ENCODE assay signal across 8 cellular contexts in genomic region chr12:4648099-4648498, GRCh38. TPM values are rescaled to one million over a fixed set of nuclear protein-coding genes. Genes with fewer than 3 reads are reported as not detected.
DNase-seq lines count a peak whose midpoint lies in the region; ATAC-seq, FAIRE-seq and TF ChIP-seq lines count a peak whose summit lies in the region.

No MANE protein-coding gene starts in this region.

- in situ Hi-C loops in astrocyte of the spinal cord (cut with HindIII; ENCODE audit: low sequenced_read_pairs), result no loop called here
- in situ Hi-C loops in HepG2 (cut with HindIII; ENCODE audit: extremely low pct_ligation_motif_present, low pct_unique_long_range_greater_than_20kb), result no loop called here
- in situ Hi-C loops in GM13977 (cut with MboI; ENCODE audit: low pct_unique_long_range_greater_than_20kb, low sequenced_read_pairs, unreplicated experiment), result no loop called here

- CTCF ChIA-PET in HepG2 (lab: Yijun Ruan, JAX; ENCODE audit: low intra/inter-chr PET ratio, low total read pairs), result no interaction called here

- H3K27ac ChIP-seq in HepG2 (ENCODE audit: extremely low read length, insufficient read depth, low read length), result peak overlapping the region; percentile 67
- H3K27ac ChIP-seq in tibial nerve, result peak overlapping the region in 2 of 4 donors; percentile 87 to 88

- H3K27me3 ChIP-seq in HepG2 (ENCODE audit: control insufficient read depth in 1 of 2, insufficient read depth in 2 of 2, low read length in 2 of 2) (no peaks in the 10 kb centered on the region; a peak in 2 of 5 replicates), tibial nerve (no peaks in the 10 kb centered on the region)

- H4K20me1 ChIP-seq in HepG2 (ENCODE audit: insufficient read depth, low read length), result no peaks in the 10 kb centered on the region

- TF ChIP-seq POLR2A in HepG2 (IDR thresholded peaks at IDR 0.05; ENCODE audit: insufficient read depth in 1 of 2, low read depth in 2 of 2, low read length in 2 of 2) (no peak), tibial nerve (IDR thresholded peaks at IDR 0.05) (no peak)

- H3K4me2 ChIP-seq in HepG2 (ENCODE audit: low read depth, low read length), result peak overlapping the region; percentile 79

- no peaks in the 10 kb centered on the region for H3K9me3 ChIP-seq in HepG2 (ENCODE audit: low read length)
- no peaks in the 10 kb centered on the region for H3K9me3 ChIP-seq in tibial nerve

- FAIRE-seq in HepG2 (lab: Jason Lieb, UNC), result no peak

- H3K36me3 ChIP-seq in HepG2 (replicated peaks in 1 of 2; ENCODE audit: control insufficient read depth in 1 of 2, insufficient read depth in 2 of 2, low read length in 2 of 2), result no peaks in the 10 kb centered on the region
- H3K36me3 ChIP-seq in tibial nerve, result no peaks in the 10 kb centered on the region

- peak overlapping the region; percentile 94 for H3K9ac ChIP-seq in HepG2 (ENCODE audit: insufficient read depth, low read depth, low read length)

- DNase-seq in HS-27A (ENCODE audit: low read depth), result peak; percentile 9
- no peak for DNase-seq in astrocyte of the spinal cord (ENCODE audit: low read depth, low spot score)
- no peak for DNase-seq in HepG2 (ENCODE audit: low spot score)
- no peak for DNase-seq in tibial nerve (ENCODE audit: low spot score in 2 of 2)
- no peak for DNase-seq in NCI-H345 (lab: John Stamatoyannopoulos, UW)
- no peak for DNase-seq in GM13977 (ENCODE audit: low spot score)

- H3K4me3 ChIP-seq in astrocyte of the spinal cord (ENCODE audit: low read depth, low read length) (peak overlapping the region; percentile 73), HepG2 (replicated peaks in 1 of 3; ENCODE audit: insufficient read depth in 1 of 3, low read depth in 2 of 3, low read length in 3 of 3) (peak overlapping the region; percentile 83 to 97 (median 87)), tibial nerve (peak overlapping the region; percentile 56 to 91 (median 73))

- peaks cover 39% of the 10 kb centered on the region for H3K4me1 ChIP-seq in HepG2 (ENCODE audit: insufficient read depth, low read length)
- H3K4me1 ChIP-seq in tibial nerve, result peaks cover 0 to 43% (median 16%) of the 10 kb centered on the region in 4 donors

- TF ChIP-seq EP300 in HepG2 (IDR thresholded peaks at IDR 0.05; ENCODE audit: low read depth in 2 of 2, low read length in 2 of 2) (no peak), HepG2 (CRISPR knock-in tag; IDR thresholded peaks at IDR 0.05; ENCODE audit: borderline replicate concordance) (no peak), tibial nerve (IDR thresholded peaks at IDR 0.05) (no peak)

- intact Hi-C loops in HepG2 (cut with micrococcal nuclease; ENCODE audit: unreplicated experiment), result loop anchor here (2.0 kb wide), 2 partner anchors 43 to 69 kb away; no protein-coding TSS in a partner anchor

- H3K79me2 ChIP-seq in HepG2 (ENCODE audit: insufficient read depth, low read length), result peaks cover 40% of the 10 kb centered on the region

- H2AFZ ChIP-seq in HepG2 (ENCODE audit: low read length), result peak overlapping the region; percentile 51

- no TSS peak for BruUV-seq in HepG2 (replicated peaks; lab: Mats Ljungman, UMichigan)

- TF ChIP-seq CTCF in astrocyte of the spinal cord (IDR thresholded peaks at IDR 0.05; ENCODE audit: low read depth, low read length), result no peak
- TF ChIP-seq CTCF in HepG2 (CRISPR knock-in tag; IDR thresholded peaks at IDR 0.05), result no peak
- no peak for TF ChIP-seq CTCF in tibial nerve (IDR thresholded peaks at IDR 0.05)
- no peak for TF ChIP-seq CTCF in GM13977 (IDR thresholded peaks at IDR 0.05; ENCODE audit: extremely low read depth, insufficient read depth, missing control alignments)

- WGBS in HepG2 (ENCODE audit: low lambda C conversion rate), result 40% methylated on average over 4 of the region's 4 CpGs
- WGBS in tibial nerve, 2 donors, result 39 to 46% methylated on average over 4 of the region's 4 CpGs

- POLR2A ChIA-PET in HepG2 (lab: Yijun Ruan, JAX), result interaction anchor here (0.8 kb wide), 1 partner anchor 43 kb away, joined by 4 read pairs; no protein-coding TSS in a partner anchor

- peak; percentile 38 for ATAC-seq in GM18502 (IDR thresholded peaks at IDR 0.05; ENCODE audit: poor library complexity, unreplicated experiment)
- no peak for ATAC-seq in HepG2
- ATAC-seq in HG03159 (IDR thresholded peaks at IDR 0.05; ENCODE audit: unreplicated experiment), result no peak

- TF ChIP-seq RAD21 in HepG2 (CRISPR knock-in tag; IDR thresholded peaks at IDR 0.05), result no peak

TF ChIP-seq in HepG2, 621 proteins besides CTCF, POLR2A, EP300 and RAD21:
- no peak for TF ChIP-seq PREB (CRISPR knock-in tag; IDR thresholded peaks at IDR 0.05)
- no peak for TF ChIP-seq SOX6 (IDR thresholded peaks at IDR 0.05)
- no peak for TF ChIP-seq SOX6 (CRISPR knock-in tag; IDR thresholded peaks at IDR 0.05)
- TF ChIP-seq DMAP1 (CRISPR knock-in tag; IDR thresholded peaks at IDR 0.05), result no peak
- TF ChIP-seq ZNF337 (CRISPR knock-in tag; IDR thresholded peaks at IDR 0.05; ENCODE audit: borderline replicate concordance, low read depth), result no peak
- no peak for TF ChIP-seq NFKBIZ (CRISPR knock-in tag; IDR thresholded peaks at IDR 0.05)

RNA-seq across cellular contexts. Expression of gene AKAP3, which starts 0.8 kb away (rescaled TPM):
- total RNA-seq in HepG2 (2016; rRNA removed; fragmentation: Illumina TruSeq; extraction: Trizol) (0.49 and 0.84 TPM in 2 replicates), tibial nerve (1 to 10 TPM in 1 of 4 donors, under 1 TPM in 3; 0.20 to 3.7 (median 0.46) TPM)
- 0.30 and 1.1 TPM in 2 replicates for total RNA-seq in HepG2 (2016; cell fraction: cytosol; rRNA removed; fragmentation: Illumina TruSeq; extraction: Trizol; ENCODE audit: low read depth)
- 0.27 and 0.37 TPM in 2 replicates for total RNA-seq in HepG2 (2016; cell fraction: insoluble cytoplasmic fraction; rRNA removed; fragmentation: Illumina TruSeq; extraction: Trizol)
- 0.31 and 1.7 TPM in 2 replicates for total RNA-seq in HepG2 (2016; cell fraction: membrane; rRNA removed; fragmentation: Illumina TruSeq; extraction: Trizol)
- total RNA-seq in HepG2 (2016; cell fraction: nucleus; rRNA removed; fragmentation: Illumina TruSeq; extraction: Trizol), result 0.59 and 0.97 TPM in 2 replicates
- polyA plus RNA-seq in HepG2 (2011; rRNA removed), result 0.09 and 0.22 TPM in 2 replicates
- 0.14 and 0.30 TPM in 2 replicates for polyA plus RNA-seq in HepG2 (2011; cell fraction: cytosol; rRNA removed)
- 0.16 and 0.68 TPM in 2 replicates for polyA plus RNA-seq in HepG2 (2011; cell fraction: nucleus; rRNA removed)
- polyA plus RNA-seq in HepG2 (2012), result 0.38 and 0.61 TPM in 2 replicates
- not detected in 2 replicates for polyA plus RNA-seq in HepG2 (2016; cell fraction: cytosol; fragmentation: Illumina TruSeq; extraction: Trizol; ENCODE audit: low read depth)
- 0.17 and 0.19 TPM in 2 replicates for polyA plus RNA-seq in HepG2 (2016; cell fraction: insoluble cytoplasmic fraction; fragmentation: Illumina TruSeq; extraction: Trizol; ENCODE audit: low read depth)
- 0.15 and 0.50 TPM in 2 replicates for polyA plus RNA-seq in HepG2 (2016; cell fraction: membrane; fragmentation: Illumina TruSeq; extraction: Trizol; ENCODE audit: low read depth)
- polyA plus RNA-seq in HepG2 (2016; cell fraction: nucleus; fragmentation: Illumina TruSeq; extraction: Trizol; ENCODE audit: insufficient read depth, low read depth), result not detected in 2 replicates
- polyA minus RNA-seq in HepG2 (2011; rRNA and poly(A)+ RNA removed; ENCODE audit: low replicate concordance), result 0.08 and 1.3 TPM in 2 replicates
- 0.18 TPM in 1 of 2 replicates, not detected in the other for polyA minus RNA-seq in HepG2 (2011; cell fraction: cytosol; rRNA and poly(A)+ RNA removed)
- 2.1 and 2.3 TPM in 2 replicates for polyA minus RNA-seq in HepG2 (2011; cell fraction: nucleus; rRNA and poly(A)+ RNA removed)

RNA-seq across cellular contexts. Expression of gene NDUFA9, which starts 0.8 kb away (rescaled TPM):
- 143 and 150 TPM in 2 replicates for total RNA-seq in HepG2 (2016; rRNA removed; fragmentation: Illumina TruSeq; extraction: Trizol)
- total RNA-seq in HepG2 (2016; cell fraction: cytosol; rRNA removed; fragmentation: Illumina TruSeq; extraction: Trizol; ENCODE audit: low read depth), result 27.8 and 35.4 TPM in 2 replicates
- 149 and 153 TPM in 2 replicates for total RNA-seq in HepG2 (2016; cell fraction: insoluble cytoplasmic fraction; rRNA removed; fragmentation: Illumina TruSeq; extraction: Trizol)
- total RNA-seq in HepG2 (2016; cell fraction: membrane; rRNA removed; fragmentation: Illumina TruSeq; extraction: Trizol), result 41.9 and 47.6 TPM in 2 replicates
- 109 and 116 TPM in 2 replicates for total RNA-seq in HepG2 (2016; cell fraction: nucleus; rRNA removed; fragmentation: Illumina TruSeq; extraction: Trizol)
- 68.0 and 70.7 TPM in 2 replicates for polyA plus RNA-seq in HepG2 (2011; rRNA removed)
- 39.6 and 92.8 TPM in 2 replicates for polyA plus RNA-seq in HepG2 (2011; cell fraction: cytosol; rRNA removed)
- 24.3 and 29.9 TPM in 2 replicates for polyA plus RNA-seq in HepG2 (2011; cell fraction: nucleus; rRNA removed)
- 90.7 and 91.2 TPM in 2 replicates for polyA plus RNA-seq in HepG2 (2012)
- 30.7 and 33.6 TPM in 2 replicates for polyA plus RNA-seq in HepG2 (2016; cell fraction: cytosol; fragmentation: Illumina TruSeq; extraction: Trizol; ENCODE audit: low read depth)
- 85.5 and 94.2 TPM in 2 replicates for polyA plus RNA-seq in HepG2 (2016; cell fraction: insoluble cytoplasmic fraction; fragmentation: Illumina TruSeq; extraction: Trizol; ENCODE audit: low read depth)
- 24.3 and 28.0 TPM in 2 replicates for polyA plus RNA-seq in HepG2 (2016; cell fraction: membrane; fragmentation: Illumina TruSeq; extraction: Trizol; ENCODE audit: low read depth)
- polyA plus RNA-seq in HepG2 (2016; cell fraction: nucleus; fragmentation: Illumina TruSeq; extraction: Trizol; ENCODE audit: insufficient read depth, low read depth), result 107 and 111 TPM in 2 replicates
- 393 and 599 TPM in 2 replicates for polyA minus RNA-seq in HepG2 (2011; rRNA and poly(A)+ RNA removed; ENCODE audit: low replicate concordance)
- 70.5 and 80.5 TPM in 2 replicates for polyA minus RNA-seq in HepG2 (2011; cell fraction: cytosol; rRNA and poly(A)+ RNA removed)
- polyA minus RNA-seq in HepG2 (2011; cell fraction: nucleus; rRNA and poly(A)+ RNA removed), result 53.8 and 55.3 TPM in 2 replicates
- total RNA-seq in tibial nerve, result 10 to 100 TPM; 14.0 to 34.5 (median 29.4) TPM
